ENCODE assay signal across 2 cellular contexts in genomic region chr9:125425901-125426515, GRCh38.
TF ChIP-seq lines count a peak whose summit lies in the region.

No MANE protein-coding gene starts in this region.

TF ChIP-seq in HEK293, 187 proteins besides CTCF, POLR2A, EP300 and RAD21:
- TF ChIP-seq YY1 (tag by site-specific recombination; IDR thresholded peaks at IDR 0.05) (peak; percentile 46; the same call in 1 of the 2 replicates), AEBP2 (tag by site-specific recombination; IDR thresholded peaks at IDR 0.05; ENCODE audit: borderline replicate concordance) (no peak), TRIM28 (IDR thresholded peaks at IDR 0.05; ENCODE audit: borderline replicate concordance, low read length) (no peak)

TF ChIP-seq in GM12878, 131 proteins besides CTCF, POLR2A, EP300 and RAD21:
- TF ChIP-seq EED (IDR thresholded peaks at IDR 0.05; ENCODE audit: low read depth) = no peak
- TF ChIP-seq SPI1 (IDR thresholded peaks at IDR 0.05; ENCODE audit: borderline replicate concordance, insufficient read depth, low read depth, low read length) = no peak
- TF ChIP-seq YY1 (IDR thresholded peaks at IDR 0.05; ENCODE audit: low read depth, low read length) = peak; percentile 89
- TF ChIP-seq SREBF2 (IDR thresholded peaks at IDR 0.05; ENCODE audit: low read length) = no peak
- no peak for TF ChIP-seq ESRRA (IDR thresholded peaks at IDR 0.05; ENCODE audit: low read length)
- TF ChIP-seq SMAD1 (IDR thresholded peaks at IDR 0.05; ENCODE audit: low read depth, partially characterized antibody) = no peak
- TF ChIP-seq TCF3 (IDR thresholded peaks at IDR 0.05; ENCODE audit: borderline replicate concordance, insufficient read depth, low read depth, low read length) = no peak
